Comparison of ENCODE assay signal across 11 cellular contexts in the genomic region with DNA sequence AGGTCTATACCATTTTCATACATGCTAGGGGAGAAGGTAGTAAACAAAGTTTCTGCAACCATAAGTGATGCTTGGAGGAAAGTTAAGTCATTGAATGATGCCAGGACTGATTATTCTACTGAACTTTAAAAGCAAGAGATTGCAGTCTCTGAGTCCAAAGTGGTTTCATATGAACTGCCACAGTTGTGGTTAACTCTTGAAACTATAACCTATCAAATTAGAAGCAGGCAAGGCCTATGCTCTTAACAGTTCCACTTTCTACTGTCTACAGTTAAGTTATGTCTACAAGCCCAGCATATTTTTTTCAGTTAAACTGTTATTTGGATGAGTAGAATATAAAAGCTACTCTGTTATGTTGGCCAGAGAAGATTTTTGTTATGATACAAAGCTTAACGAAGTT.
DNase-seq lines count a peak whose midpoint lies in the region; ATAC-seq and TF ChIP-seq lines count a peak whose summit lies in the region.
"Had no signal": no experiment of that assay in that cellular context is flagged by ENCODE, and none has a peak within 500 bp of the region (broad histone marks: within the 10 kb centered on the region; RNA-seq: fewer than 3 reads in every experiment).

No MANE protein-coding gene starts in this region.

- no peak overlapping the region for H3K27ac ChIP-seq in prostate gland
- H3K27ac ChIP-seq: 22Rv1 had no signal

- peak; percentile 96 to 97 for ATAC-seq in activated CD4-positive, CD25-positive, alpha-beta regulatory T cell treated with anti-CD3 and anti-CD28 coated beads, Interleukin-2, amount 50 U/mL, for 24 hours
- peak; percentile 98 for ATAC-seq in HG02610 (IDR thresholded peaks at IDR 0.05; ENCODE audit: unreplicated experiment)
- peak; percentile 62 to 94 for ATAC-seq in natural killer cell treated with Interleukin-12 subunit alpha and Interleukin-12 subunit beta and Interleukin-15 and Interleukin-18, amount 100 ng/mL, for 72 hours

- no peaks in the 10 kb centered on the region for H3K9me3 ChIP-seq in prostate gland

- TF ChIP-seq POLR2A in prostate gland (IDR thresholded peaks at IDR 0.05) = no peak

- H3K36me3 ChIP-seq in prostate gland = no peaks in the 10 kb centered on the region

- TF ChIP-seq CTCF in prostate gland (IDR thresholded peaks at IDR 0.05) = no peak

- no peaks in the 10 kb centered on the region for H3K27me3 Mint-ChIP-seq in natural killer cell treated with Interleukin-12 subunit alpha and Interleukin-12 subunit beta and Interleukin-15 and Interleukin-18, amount 100 ng/mL, for 72 hours

- peak overlapping the region; percentile 34 for H3K4me3 Mint-ChIP-seq in natural killer cell treated with Interleukin-12 subunit alpha and Interleukin-12 subunit beta and Interleukin-15 and Interleukin-18, amount 100 ng/mL, for 72 hours

- intact Hi-C loops in prostate gland (cut with DNase I) = no loop called here

- peaks cover 7 to 23% of the 10 kb centered on the region in 2 donors for H3K4me1 Mint-ChIP-seq in natural killer cell treated with Interleukin-12 subunit alpha and Interleukin-12 subunit beta and Interleukin-15 and Interleukin-18, amount 100 ng/mL, for 72 hours (ENCODE audit: low read depth in 2 of 2)

- 74% methylated on average over 1 of the region's 1 CpG for WGBS in prostate gland

- H3K27ac Mint-ChIP-seq in natural killer cell treated with Interleukin-12 subunit alpha and Interleukin-12 subunit beta and Interleukin-15 and Interleukin-18, amount 100 ng/mL, for 72 hours = peak overlapping the region; percentile 64 to 73

- no peaks in the 10 kb centered on the region for H3K4me1 ChIP-seq in prostate gland (replicated peaks)

- H3K36me3 Mint-ChIP-seq in natural killer cell treated with Interleukin-12 subunit alpha and Interleukin-12 subunit beta and Interleukin-15 and Interleukin-18, amount 100 ng/mL, for 72 hours = no peaks in the 10 kb centered on the region

- DNase-seq in activated CD4-positive, CD25-positive, alpha-beta regulatory T cell (lab: John Stamatoyannopoulos, UW) = no peak
- peak; percentile 73 for DNase-seq in Jurkat, Clone E6-1 (ENCODE audit: low read depth, low spot score)
- DNase-seq in natural killer cell treated with Interleukin-12 subunit alpha and Interleukin-12 subunit beta and Interleukin-15 and Interleukin-18, amount 100 ng/mL, for 72 hours (ENCODE audit: low spot score) = no peak
- no peak for DNase-seq in iPS-NIHi7 (ENCODE audit: extremely low spot score)
- DNase-seq in NCI-H2081 treated with DMSO at 0.1 percent for 48 hours (lab: John Stamatoyannopoulos, UW) = no peak
- DNase-seq in prostate gland (ENCODE audit: low spot score) = no peak
- DNase-seq: NCI-H82; stimulated activated CD4-positive, alpha-beta T cell treated with anti-CD3 and anti-CD28 coated beads, Interleukin-4, amount 100 ng/mL, for 1 hour had no signal

- no peaks in the 10 kb centered on the region for H3K9me3 Mint-ChIP-seq in natural killer cell treated with Interleukin-12 subunit alpha and Interleukin-12 subunit beta and Interleukin-15 and Interleukin-18, amount 100 ng/mL, for 72 hours

- H3K4me3 ChIP-seq in Jurkat, Clone E6-1 (ENCODE audit: low read length) = no peak overlapping the region
- no peak overlapping the region for H3K4me3 ChIP-seq in prostate gland

- no peaks in the 10 kb centered on the region for H3K27me3 ChIP-seq in prostate gland (replicated peaks; ENCODE audit: insufficient read depth)
